Comparison of ENCODE assay signal across 9 cellular contexts in genomic region chrX:103215768-103216085, GRCh38. TPM values are rescaled to one million over a fixed set of nuclear protein-coding genes. Genes with fewer than 3 reads are reported as not detected.
A peak's percentile ranks its signal among the peaks of the same experiment; 100 is the strongest.
DNase-seq lines count a peak whose midpoint lies in the region; ATAC-seq, FAIRE-seq and TF ChIP-seq lines count a peak whose summit lies in the region.
"Had no signal": no experiment of that assay in that cellular context is flagged by ENCODE, and none has a peak within 500 bp of the region (broad histone marks: within the 10 kb centered on the region; RNA-seq: fewer than 3 reads in every experiment).

No MANE protein-coding gene starts in this region.

- H2AFZ ChIP-seq in H1 (ENCODE audit: low read length) = no peak overlapping the region

- no peaks in the 10 kb centered on the region for H3K9me3 Mint-ChIP-seq in naive thymus-derived CD8-positive, alpha-beta T cell

- H2BK15ac ChIP-seq in H1 (ENCODE audit: low read length) = no peak overlapping the region

- no peak for TF ChIP-seq RAD21 in H1 (IDR thresholded peaks at IDR 0.05 in 1 of 2, conservative IDR thresholded peaks at IDR 0.05 in 1 of 2; ENCODE audit: low read depth in 2 of 2, low read length in 2 of 2)

- H3K27ac Mint-ChIP-seq in naive thymus-derived CD8-positive, alpha-beta T cell = peak overlapping the region; percentile 48 to 97 (median 84)

- peaks cover 0 to 4% (median 1%) of the 10 kb centered on the region in 4 experiments; a peak in 2 of 7 replicates for H3K4me1 ChIP-seq in H1 (replicated peaks in 1 of 4; ENCODE audit: control insufficient read depth in 3 of 4, insufficient read depth in 4 of 4, low read length in 3 of 4)

- H3K14ac ChIP-seq in H1 (ENCODE audit: insufficient read length) = no peak overlapping the region

- peak overlapping the region; percentile 65 to 68 for H3K4me2 ChIP-seq in H1 (ENCODE audit: insufficient read depth in 1 of 2, low read depth in 2 of 2, low read length in 2 of 2)

- H3K9me3 ChIP-seq in H1 (ENCODE audit: insufficient read depth in 2 of 2, low read depth in 1 of 2, low read length in 1 of 2) = no peaks in the 10 kb centered on the region

- H3K9ac ChIP-seq in H1 (replicated peaks in 1 of 4; ENCODE audit: extremely low read depth in 1 of 4, low read depth in 3 of 4, low read length in 3 of 4) = peak overlapping the region; percentile 70 to 90 (median 78)

- peak overlapping the region; percentile 44; the same call in 1 of the 2 replicates for H2BK5ac ChIP-seq in H1 (ENCODE audit: low read depth, low read length)

- H3K27ac ChIP-seq in H1 (ENCODE audit: low read depth, low read length) = peak overlapping the region; percentile 85; the same call in 1 of the 2 replicates

- H2BK20ac ChIP-seq in H1 (ENCODE audit: low read length) = no peak overlapping the region

- H4K8ac ChIP-seq in H1 (ENCODE audit: extremely low read depth, insufficient read depth, low read length) = peak overlapping the region; percentile 92; the same call in 1 of the 2 replicates

- H3K4me3 ChIP-seq in H1 (ENCODE audit: extremely low read depth in 1 of 4, insufficient read depth in 2 of 4, low read depth in 3 of 4, low read length in 4 of 4) = peak overlapping the region; percentile 58 to 81 (median 64)

- H2AK5ac ChIP-seq in H1 (ENCODE audit: low read depth, low read length) = no peak overlapping the region

- no peak overlapping the region for H3K56ac ChIP-seq in H1 (replicated peaks; ENCODE audit: insufficient read length, low read depth, low read length)

- H4K5ac ChIP-seq in H1 (ENCODE audit: insufficient read length, low read depth, low read length) = peak overlapping the region; percentile 37

- FAIRE-seq in H1 (lab: Jason Lieb, UNC) = no peak
- FAIRE-seq: A204.1 had no signal

- peaks cover 0 to 13% (median 1%) of the 10 kb centered on the region in 4 experiments; a peak in 1 of 8 replicates for H3K36me3 ChIP-seq in H1 (ENCODE audit: control insufficient read depth in 2 of 4, insufficient read depth in 4 of 4, low read length in 3 of 4)

- no peaks in the 10 kb centered on the region for H3K27me3 Mint-ChIP-seq in naive thymus-derived CD8-positive, alpha-beta T cell

- no peak overlapping the region for H4K91ac ChIP-seq in H1 (replicated peaks; ENCODE audit: insufficient read length, low read length)

- POLR2A ChIA-PET in H1 (lab: Charles Lee; ENCODE audit: partially characterized antibody) = interaction anchor here (0.8 to 1.0 kb wide), 2 partner anchors 43 to 154 kb away, joined by 3 read pairs; no protein-coding TSS in a partner anchor
- POLR2A ChIA-PET in naive thymus-derived CD8-positive, alpha-beta T cell (lab: Charles Lee) = interaction anchor here (0.9 to 1.7 kb wide), 4 partner anchors 33 to 1284 kb away, joined by 3 to 8 read pairs (median 4); partner anchors contain the start of genes BEX2, TCEAL8 and ZMAT1

- 0% methylated on average over 2 of the region's 11 CpGs; no CpG with 5 or more reads in 1 of the 2 experiments for WGBS in H1 (ENCODE audit: extremely low coverage in 1 of 2, insufficient coverage in 1 of 2, insufficient read length in 1 of 2, insufficient replicate concordance in 2 of 2, low coverage in 1 of 2, low lambda C conversion rate in 2 of 2, missing lambda C conversion rate in 1 of 2), 2 experiments

- no peak; a peak in 1 of 3 replicates for TF ChIP-seq POLR2A in H1 (IDR thresholded peaks at IDR 0.05; ENCODE audit: control extremely low read depth in 1 of 2, low read depth in 2 of 2, low read length in 2 of 2)

- H3K4me1 Mint-ChIP-seq in naive thymus-derived CD8-positive, alpha-beta T cell = peaks cover 6 to 16% (median 13%) of the 10 kb centered on the region in 4 donors

- no peaks in the 10 kb centered on the region; the same call in 1 of the 2 replicates for H3K23me2 ChIP-seq in H1 (ENCODE audit: low read depth, low read length)

- H3K18ac ChIP-seq in H1 (ENCODE audit: extremely low read depth, low read length) = peak overlapping the region; percentile 71

- DNase-seq in NCI-H1417 (lab: John Stamatoyannopoulos, UW) (peak; percentile 9 to 75 (median 74)), NCI-H1417 treated with DMSO at 0.1 percent for 48 hours (lab: John Stamatoyannopoulos, UW) (no peak), NCI-H2196 (lab: John Stamatoyannopoulos, UW; ENCODE audit: unreplicated experiment) (peak; percentile 25), H1 (ENCODE audit: low read depth in 1 of 2, low spot score in 2 of 2) (peak in 1 of 2 experiments; percentile 59), NCI-H774 (lab: John Stamatoyannopoulos, UW) (no peak), GM19240 (ENCODE audit: insufficient read length, low spot score) (no peak)
- no peak for DNase-seq in naive thymus-derived CD8-positive, alpha-beta T cell

- TF ChIP-seq CTCF in H1 (IDR thresholded peaks at IDR 0.05; ENCODE audit: control extremely low read depth in 1 of 3, insufficient read depth in 1 of 3, low read depth in 1 of 3, low read length in 3 of 3) = no peak

- no peaks in the 10 kb centered on the region for H4K20me1 ChIP-seq in H1 (replicated peaks in 1 of 2; ENCODE audit: control insufficient read depth in 1 of 2, insufficient read depth in 2 of 2, low read length in 2 of 2)

- no peak overlapping the region for H3K23ac ChIP-seq in H1 (ENCODE audit: insufficient read length)

- no peak overlapping the region for H2BK120ac ChIP-seq in H1 (replicated peaks; ENCODE audit: low read depth, low read length)

- ATAC-seq in naive thymus-derived CD8-positive, alpha-beta T cell = no peak
- no peak for ATAC-seq in GM18511 (IDR thresholded peaks at IDR 0.05; ENCODE audit: unreplicated experiment)

- no peaks in the 10 kb centered on the region for H3K79me1 ChIP-seq in H1 (ENCODE audit: low read depth, low read length)

- H2BK12ac ChIP-seq in H1 (ENCODE audit: low read depth, low read length) = no peak overlapping the region

- TF ChIP-seq EP300 in H1 (IDR thresholded peaks at IDR 0.05; ENCODE audit: borderline replicate concordance in 1 of 2, low read depth in 2 of 2, low read length in 2 of 2) = no peak

- peak overlapping the region; percentile 71 to 94 (median 82) for H3K4me3 Mint-ChIP-seq in naive thymus-derived CD8-positive, alpha-beta T cell

- H3K27me3 ChIP-seq in H1 (replicated peaks in 1 of 4; ENCODE audit: control insufficient read depth in 3 of 4, extremely low read depth in 1 of 4, insufficient read depth in 3 of 4, low read length in 3 of 4) = no peaks in the 10 kb centered on the region

- H3K4ac ChIP-seq in H1 (replicated peaks; ENCODE audit: insufficient read length, low read depth, low read length) = no peak overlapping the region

- 0 out of 4 replicates have a peak, but pooled peaks cover 0 to 3% of the 10 kb centered on the region in 2 experiments for H3K79me2 ChIP-seq in H1 (ENCODE audit: control insufficient read depth in 1 of 2, insufficient read depth in 2 of 2, low read length in 2 of 2)

- H3K36me3 Mint-ChIP-seq in naive thymus-derived CD8-positive, alpha-beta T cell = peaks cover 0 to 19% (median 0%) of the 10 kb centered on the region in 3 donors

- CTCF ChIA-PET in H1 (lab: Charles Lee; ENCODE audit: partially characterized antibody) = no interaction called here

TF ChIP-seq in H1, 55 proteins besides CTCF, POLR2A, EP300 and RAD21:
- TF ChIP-seq SP1 (IDR thresholded peaks at IDR 0.05; ENCODE audit: low read depth, low read length) (no peak), TAF1 (IDR thresholded peaks at IDR 0.05; ENCODE audit: low read depth, low read length) (0 out of 2 replicates have a peak, but pooled peaks have one; percentile 23), YY1 (IDR thresholded peaks at IDR 0.05; ENCODE audit: low read depth, low read length) (peak; percentile 96), TEAD4 (IDR thresholded peaks at IDR 0.05; ENCODE audit: low read depth, low read length) (peak; percentile 68; the same call in 1 of the 2 replicates), CREB1 (IDR thresholded peaks at IDR 0.05) (no peak), BACH1 (IDR thresholded peaks at IDR 0.05; ENCODE audit: low read length) (no peak), RNF2 (IDR thresholded peaks at IDR 0.05; ENCODE audit: borderline replicate concordance, low read depth, low read length, missing control alignments, poor library complexity, severe bottlenecking) (no peak), KDM1A (IDR thresholded peaks at IDR 0.05; ENCODE audit: borderline replicate concordance, low read length) (no peak)
TF ChIP-seq in H1: peak in this region for 3.

RNA-seq across cellular contexts. Expression of gene BEX4, which starts 0.8 kb away (rescaled TPM):
- total RNA-seq in H1 (2021; fragmentation: NEBNext Ultra II Directional; extraction: Animal tissue kit (Norgen Biotek cat#: 25700)) = 45.1 TPM in 2 replicates
- polyA plus RNA-seq in H1 (2011; rRNA removed) = 16.2 and 27.2 TPM in 2 replicates
- 51.6 TPM for polyA plus RNA-seq in H1 (2011; cell fraction: cytosol; rRNA removed)
- polyA plus RNA-seq in H1 (2011; cell fraction: nucleus; rRNA removed) = 7.4 TPM
- polyA plus RNA-seq in H1 (2012, experiment 1 of 2) = 39.8 to 72.4 TPM (median 43.6 TPM) in 4 replicates
- 17.3 TPM for polyA plus RNA-seq in H1 (2012, experiment 2 of 2)
- polyA plus RNA-seq in H1 (2013, experiment 1 of 2) = 68.3 TPM
- polyA plus RNA-seq in H1 (2013, experiment 2 of 2) = 66.6 TPM
- 6.0 and 6.2 TPM in 2 replicates for polyA minus RNA-seq in H1 (2011; rRNA and poly(A)+ RNA removed)
- 8.0 TPM for polyA minus RNA-seq in H1 (2011; cell fraction: cytosol; rRNA and poly(A)+ RNA removed)
- 9.1 TPM for polyA minus RNA-seq in H1 (2011; cell fraction: nucleus; rRNA and poly(A)+ RNA removed)
- total RNA-seq in naive thymus-derived CD8-positive, alpha-beta T cell = 10 to 100 TPM; 54.3 to 57.2 TPM
- 100 to 1,000 TPM in 2 of 3 donors, 10 to 100 TPM in 1; 92.9 to 115 (median 106) TPM for polyA plus RNA-seq in naive thymus-derived CD8-positive, alpha-beta T cell

RNA-seq across cellular contexts. Expression of gene TCEAL8, which starts 39.2 kb away (rescaled TPM):
- 81.0 and 82.2 TPM in 2 replicates for total RNA-seq in H1 (2021; fragmentation: NEBNext Ultra II Directional; extraction: Animal tissue kit (Norgen Biotek cat#: 25700))
- polyA plus RNA-seq in H1 (2011; rRNA removed) = 17.9 and 47.2 TPM in 2 replicates
- 58.5 TPM for polyA plus RNA-seq in H1 (2011; cell fraction: cytosol; rRNA removed)
- 5.2 TPM for polyA plus RNA-seq in H1 (2011; cell fraction: nucleus; rRNA removed)
- polyA plus RNA-seq in H1 (2012, experiment 1 of 2) = 46.2 to 100 TPM (median 50.2 TPM) in 4 replicates
- polyA plus RNA-seq in H1 (2012, experiment 2 of 2) = 18.8 TPM
- 130 TPM for polyA plus RNA-seq in H1 (2013, experiment 1 of 2)
- 133 TPM for polyA plus RNA-seq in H1 (2013, experiment 2 of 2)
- 10.4 and 13.6 TPM in 2 replicates for polyA minus RNA-seq in H1 (2011; rRNA and poly(A)+ RNA removed)
- polyA minus RNA-seq in H1 (2011; cell fraction: cytosol; rRNA and poly(A)+ RNA removed) = 16.7 TPM
- 13.8 TPM for polyA minus RNA-seq in H1 (2011; cell fraction: nucleus; rRNA and poly(A)+ RNA removed)
- total RNA-seq in naive thymus-derived CD8-positive, alpha-beta T cell = 10 to 100 TPM; 25.2 to 26.8 TPM
- polyA plus RNA-seq in naive thymus-derived CD8-positive, alpha-beta T cell = 10 to 100 TPM; 66.4 to 71.4 (median 69.3) TPM

Comparison
In these comparisons a context has a peak if more than half of its experiments do, and no peak if none do; other contexts are left out.
1. DNase-seq: peak in NCI-H1417 (3 of 3) and NCI-H2196 (single experiment); none in NCI-H1417 treated with DMSO at 0.1 percent for 48 hours (single experiment), naive thymus-derived CD8-positive, alpha-beta T cell (0 of 10), NCI-H774 (single experiment) and GM19240 (single experiment).